12 cellular contexts compared by ENCODE assay signal in the genomic region with DNA sequence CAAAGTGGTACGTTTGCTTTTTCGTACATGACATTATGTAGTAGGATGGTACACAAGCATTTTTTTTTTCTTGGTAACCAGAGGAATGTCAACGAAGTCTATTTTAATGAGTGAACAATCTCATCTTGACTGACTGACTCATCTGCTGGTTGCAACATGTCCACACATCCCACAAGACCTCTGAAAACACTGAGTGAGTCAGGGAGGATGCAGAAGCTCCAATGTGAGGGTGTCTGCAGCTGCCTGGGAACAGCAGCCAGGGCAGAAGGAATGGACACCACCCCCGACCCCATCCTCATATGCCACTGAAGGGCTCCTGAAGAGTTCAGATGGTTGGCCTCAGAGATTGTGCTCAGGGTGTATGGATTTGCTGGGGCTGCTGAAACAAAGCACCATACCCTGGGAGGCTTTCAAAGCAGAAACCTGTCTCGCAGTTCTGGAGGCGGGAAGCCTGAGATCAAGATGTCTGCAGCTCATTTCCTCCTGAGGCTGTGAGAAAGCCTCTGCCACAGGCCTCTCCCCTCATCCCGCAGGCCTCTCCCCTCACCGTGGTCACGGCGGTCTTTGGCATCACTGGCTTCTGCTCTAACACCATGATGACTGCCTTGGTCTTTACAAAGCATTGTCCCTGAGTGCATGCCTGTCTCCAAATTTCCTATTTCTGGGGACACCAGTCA.
DNase-seq lines count a peak whose midpoint lies in the region; ATAC-seq and TF ChIP-seq lines count a peak whose summit lies in the region.
"Had no signal": no experiment of that assay in that cellular context is flagged by ENCODE, and none has a peak within 500 bp of the region (broad histone marks: within the 10 kb centered on the region; RNA-seq: fewer than 3 reads in every experiment).

No MANE protein-coding gene starts in this region.

- ATAC-seq in foreskin keratinocyte, result peak; percentile 99
- ATAC-seq in stimulated activated memory B cell treated with anti-CD40 and anti-IgM and Interleukin-4, amounts not matched to agents 10 μg/mL and 1 μg/mL and 100 μg/mL, for 72 hours, result peak; percentile 39
- no peak for ATAC-seq in T-cell (replicated peaks in 1 of 4)
- ATAC-seq in HG02623 (IDR thresholded peaks at IDR 0.05; ENCODE audit: unreplicated experiment), result no peak
- ATAC-seq: left ventricle myocardium superior had no signal

- DNase-seq in HCEC 1CT (peak; percentile 95), SW 1271 (lab: John Stamatoyannopoulos, UW) (peak; percentile 3 to 4), foreskin keratinocyte (peak; percentile 94 to 97), erythroblast (lab: John Stamatoyannopoulos, UW) (no peak), KBM-7 (no peak), T-cell (no peak)
- DNase-seq: activated CD4-positive, alpha-beta T cell treated with anti-CD3 and anti-CD28 coated beads, Interleukin-2, amount 50 U/mL, for 48 hours; GDM1; left ventricle myocardium superior had no signal

- no peaks in the 10 kb centered on the region for H3K36me3 Mint-ChIP-seq in stimulated activated memory B cell treated with anti-CD40 and anti-IgM and Interleukin-4, amounts not matched to agents 10 μg/mL and 1 μg/mL and 100 μg/mL, for 72 hours
- H3K36me3 Mint-ChIP-seq in T-cell, result no peaks in the 10 kb centered on the region

- no peaks in the 10 kb centered on the region for H3K9me3 Mint-ChIP-seq in stimulated activated memory B cell treated with anti-CD40 and anti-IgM and Interleukin-4, amounts not matched to agents 10 μg/mL and 1 μg/mL and 100 μg/mL, for 72 hours
- H3K9me3 Mint-ChIP-seq in T-cell, result peaks cover 0 to 5% (median 0%) of the 10 kb centered on the region in 3 donors

- no peak for TF ChIP-seq CTCF in foreskin keratinocyte (conservative IDR thresholded peaks at IDR 0.05)

- TF ChIP-seq POLR2A in erythroblast (IDR thresholded peaks at IDR 0.05; ENCODE audit: low read length), result no peak

- H3K27me3 ChIP-seq in foreskin keratinocyte, result no peaks in the 10 kb centered on the region

- no peaks in the 10 kb centered on the region for H3K27me3 Mint-ChIP-seq in stimulated activated memory B cell treated with anti-CD40 and anti-IgM and Interleukin-4, amounts not matched to agents 10 μg/mL and 1 μg/mL and 100 μg/mL, for 72 hours
- no peaks in the 10 kb centered on the region for H3K27me3 Mint-ChIP-seq in T-cell

- H3K4me3 Mint-ChIP-seq in stimulated activated memory B cell treated with anti-CD40 and anti-IgM and Interleukin-4, amounts not matched to agents 10 μg/mL and 1 μg/mL and 100 μg/mL, for 72 hours, result no peak overlapping the region
- H3K4me3 Mint-ChIP-seq in T-cell, result no peak overlapping the region

- in situ Hi-C loops in KBM-7 (cut with MboI; ENCODE audit: low pct_unique_long_range_greater_than_20kb, low sequenced_read_pairs), result no loop called here

- POLR2A ChIA-PET in T-cell (lab: Charles Lee), result no interaction called here

- H3K27ac ChIP-seq in foreskin keratinocyte, result peak overlapping the region; percentile 52
- H3K27ac ChIP-seq: prostate gland had no signal

- H3K4me1 ChIP-seq in foreskin keratinocyte, result peaks cover 16% of the 10 kb centered on the region
- H3K4me1 ChIP-seq: prostate gland had no signal

- CTCF ChIA-PET in T-cell (lab: Charles Lee), result no interaction called here

- H3K27ac Mint-ChIP-seq in stimulated activated memory B cell treated with anti-CD40 and anti-IgM and Interleukin-4, amounts not matched to agents 10 μg/mL and 1 μg/mL and 100 μg/mL, for 72 hours, result no peak overlapping the region
- no peak overlapping the region for H3K27ac Mint-ChIP-seq in T-cell

- H3K4me1 Mint-ChIP-seq in stimulated activated memory B cell treated with anti-CD40 and anti-IgM and Interleukin-4, amounts not matched to agents 10 μg/mL and 1 μg/mL and 100 μg/mL, for 72 hours, result no peaks in the 10 kb centered on the region
- no peaks in the 10 kb centered on the region for H3K4me1 Mint-ChIP-seq in T-cell

Comparison
In these comparisons a context has a peak if more than half of its experiments do, and no peak if none do; other contexts are left out.
1. DNase-seq: peak in HCEC 1CT (single experiment), SW 1271 (2 of 2) and foreskin keratinocyte (2 of 2); none in erythroblast (0 of 2), KBM-7 (single experiment) and T-cell (0 of 34).
2. ATAC-seq: peak in foreskin keratinocyte (single experiment) and stimulated activated memory B cell treated with anti-CD40 and anti-IgM and Interleukin-4, amounts not matched to agents 10 μg/mL and 1 μg/mL and 100 μg/mL, for 72 hours (single experiment); none in T-cell (0 of 4) and HG02623 (single experiment).